ENCODE assay signal across 9 cellular contexts in the genomic region with DNA sequence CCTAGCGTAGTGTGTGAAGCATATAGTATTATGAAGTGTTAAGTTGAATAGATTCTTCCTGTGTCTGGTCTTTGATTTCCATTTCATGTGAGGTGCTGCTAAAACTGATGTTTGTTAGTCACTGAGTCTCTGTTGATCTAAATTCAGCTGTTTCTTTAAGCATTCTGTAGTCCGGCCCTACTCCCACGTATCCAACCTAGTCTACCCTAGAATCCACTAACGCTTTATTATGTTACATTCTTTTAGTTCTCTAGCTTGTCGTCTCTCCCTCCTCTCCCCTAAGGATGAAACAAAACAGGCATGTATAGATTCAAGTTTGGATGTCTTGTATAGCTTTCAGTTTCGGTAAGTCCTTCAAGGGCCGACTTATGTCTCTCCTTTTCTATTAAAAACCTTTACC. TPM values are rescaled to one million over a fixed set of nuclear protein-coding genes. Genes with fewer than 3 reads are reported as not detected.
DNase-seq lines count a peak whose midpoint lies in the region; ATAC-seq and TF ChIP-seq lines count a peak whose summit lies in the region.
"Had no signal": no experiment of that assay in that cellular context is flagged by ENCODE, and none has a peak within 500 bp of the region (broad histone marks: within the 10 kb centered on the region; RNA-seq: fewer than 3 reads in every experiment).

No MANE protein-coding gene starts in this region.

- no peak for ATAC-seq in activated naive CD8-positive, alpha-beta T cell treated with anti-CD3 and anti-CD28 coated beads, Interleukin-2, amount 10 ng/mL, durations not matched to agents 7 days and 5 days (ENCODE audit: low read depth)

- peaks cover 5% of the 10 kb centered on the region for H3K27me3 Mint-ChIP-seq in activated naive CD8-positive, alpha-beta T cell
- H3K27me3 Mint-ChIP-seq in activated naive CD8-positive, alpha-beta T cell treated with anti-CD3 and anti-CD28 coated beads for 36 hours: peaks cover 16% of the 10 kb centered on the region
- H3K27me3 Mint-ChIP-seq in activated naive CD8-positive, alpha-beta T cell treated with anti-CD3 and anti-CD28 coated beads, Interleukin-2, amount 10 ng/mL, durations not matched to agents 7 days and 5 days: no peaks in the 10 kb centered on the region
- no peaks in the 10 kb centered on the region for H3K27me3 Mint-ChIP-seq in type B pancreatic cell

- POLR2A ChIA-PET in activated naive CD8-positive, alpha-beta T cell treated with anti-CD3 and anti-CD28 coated beads, Interleukin-2, amount 10 ng/mL, durations not matched to agents 7 days and 5 days (lab: Charles Lee): no interaction called here

- TF ChIP-seq CTCF in kidney epithelial cell (IDR thresholded peaks at IDR 0.05; ENCODE audit: insufficient read depth, low read length, poor library complexity, severe bottlenecking) (no peak), type B pancreatic cell (conservative IDR thresholded peaks at IDR 0.05) (no peak)

- no peaks in the 10 kb centered on the region for H3K27me3 ChIP-seq in kidney epithelial cell (ENCODE audit: control insufficient read depth, insufficient read depth, low read length)

- no peak for DNase-seq in activated naive CD8-positive, alpha-beta T cell treated with anti-CD3 and anti-CD28 coated beads for 36 hours
- DNase-seq in activated naive CD8-positive, alpha-beta T cell treated with anti-CD3 and anti-CD28 coated beads, Interleukin-2, amount 10 ng/mL, durations not matched to agents 7 days and 5 days: no peak
- DNase-seq in kidney epithelial cell (ENCODE audit: low read depth) (no peak), type B pancreatic cell (ENCODE audit: extremely low spot score, unreplicated experiment) (no peak), C1 segment of cervical spinal cord (lab: John Stamatoyannopoulos, UW) (no peak), NCI-H2227 (lab: John Stamatoyannopoulos, UW; ENCODE audit: unreplicated experiment) (no peak)
- DNase-seq in stimulated activated CD4-positive, alpha-beta T cell treated with anti-CD3 and anti-CD28 coated beads, Interleukin-4, amount 100 ng/mL, for 24 hours: no peak
- DNase-seq: activated CD4-positive, CD25-positive, alpha-beta regulatory T cell had no signal

- H3K4me1 Mint-ChIP-seq in activated naive CD8-positive, alpha-beta T cell (ENCODE audit: low read depth): peaks cover 16% of the 10 kb centered on the region
- peaks cover 25% of the 10 kb centered on the region for H3K4me1 Mint-ChIP-seq in activated naive CD8-positive, alpha-beta T cell treated with anti-CD3 and anti-CD28 coated beads for 36 hours
- H3K4me1 Mint-ChIP-seq in activated naive CD8-positive, alpha-beta T cell treated with anti-CD3 and anti-CD28 coated beads, Interleukin-2, amount 10 ng/mL, durations not matched to agents 7 days and 5 days: peaks cover 40% of the 10 kb centered on the region
- peaks cover 16% of the 10 kb centered on the region for H3K4me1 Mint-ChIP-seq in type B pancreatic cell (ENCODE audit: unreplicated experiment)

- peak overlapping the region; percentile 98 for H3K4me3 ChIP-seq in kidney epithelial cell (ENCODE audit: low read depth, low read length)

- H3K36me3 ChIP-seq in kidney epithelial cell (ENCODE audit: control insufficient read depth, insufficient read depth, low read length): no peaks in the 10 kb centered on the region

- H3K4me3 Mint-ChIP-seq in activated naive CD8-positive, alpha-beta T cell: peak overlapping the region; percentile 43
- H3K4me3 Mint-ChIP-seq in activated naive CD8-positive, alpha-beta T cell treated with anti-CD3 and anti-CD28 coated beads for 36 hours: no peak overlapping the region
- peak overlapping the region; percentile 63 for H3K4me3 Mint-ChIP-seq in activated naive CD8-positive, alpha-beta T cell treated with anti-CD3 and anti-CD28 coated beads, Interleukin-2, amount 10 ng/mL, durations not matched to agents 7 days and 5 days
- H3K4me3 Mint-ChIP-seq in type B pancreatic cell: peak overlapping the region; percentile 94

- no peaks in the 10 kb centered on the region for H3K9me3 Mint-ChIP-seq in activated naive CD8-positive, alpha-beta T cell (ENCODE audit: low read depth)
- no peaks in the 10 kb centered on the region for H3K9me3 Mint-ChIP-seq in activated naive CD8-positive, alpha-beta T cell treated with anti-CD3 and anti-CD28 coated beads for 36 hours
- no peaks in the 10 kb centered on the region for H3K9me3 Mint-ChIP-seq in activated naive CD8-positive, alpha-beta T cell treated with anti-CD3 and anti-CD28 coated beads, Interleukin-2, amount 10 ng/mL, durations not matched to agents 7 days and 5 days
- H3K9me3 Mint-ChIP-seq in type B pancreatic cell: no peaks in the 10 kb centered on the region

- peaks cover 24% of the 10 kb centered on the region for H3K36me3 Mint-ChIP-seq in activated naive CD8-positive, alpha-beta T cell
- H3K36me3 Mint-ChIP-seq in activated naive CD8-positive, alpha-beta T cell treated with anti-CD3 and anti-CD28 coated beads for 36 hours: peaks cover 64% of the 10 kb centered on the region
- H3K36me3 Mint-ChIP-seq in activated naive CD8-positive, alpha-beta T cell treated with anti-CD3 and anti-CD28 coated beads, Interleukin-2, amount 10 ng/mL, durations not matched to agents 7 days and 5 days: peaks cover 58% of the 10 kb centered on the region
- H3K36me3 Mint-ChIP-seq in type B pancreatic cell: peaks cover 57% of the 10 kb centered on the region

- H3K27ac Mint-ChIP-seq in activated naive CD8-positive, alpha-beta T cell: no peak overlapping the region
- H3K27ac Mint-ChIP-seq in activated naive CD8-positive, alpha-beta T cell treated with anti-CD3 and anti-CD28 coated beads for 36 hours: no peak overlapping the region
- H3K27ac Mint-ChIP-seq in activated naive CD8-positive, alpha-beta T cell treated with anti-CD3 and anti-CD28 coated beads, Interleukin-2, amount 10 ng/mL, durations not matched to agents 7 days and 5 days: peak overlapping the region; percentile 52
- H3K27ac Mint-ChIP-seq in type B pancreatic cell: peak overlapping the region; percentile 58

RNA-seq across cellular contexts. Expression of gene WEE1, which starts 4.1 kb away (rescaled TPM):
- total RNA-seq in activated naive CD8-positive, alpha-beta T cell treated with anti-CD3 and anti-CD28 coated beads for 36 hours: 10 to 100 TPM; 46.8 to 47.5 TPM
- total RNA-seq in activated naive CD8-positive, alpha-beta T cell treated with anti-CD3 and anti-CD28 coated beads, Interleukin-2, amount 10 ng/mL, durations not matched to agents 7 days and 5 days: 10 to 100 TPM; 47.8 to 50.5 TPM
- total RNA-seq in kidney epithelial cell: 57.3 and 62.5 TPM in 2 replicates
- 80.1 and 104 TPM in 2 replicates for total RNA-seq in type B pancreatic cell (ENCODE audit: low replicate concordance)

Comparison
In these comparisons a context has a peak if more than half of its experiments do, and no peak if none do; other contexts are left out.
1. H3K27ac Mint-ChIP-seq: peak in activated naive CD8-positive, alpha-beta T cell treated with anti-CD3 and anti-CD28 coated beads, Interleukin-2, amount 10 ng/mL, durations not matched to agents 7 days and 5 days (single experiment) and type B pancreatic cell (single experiment); none in activated naive CD8-positive, alpha-beta T cell (single experiment) and activated naive CD8-positive, alpha-beta T cell treated with anti-CD3 and anti-CD28 coated beads for 36 hours (single experiment).